10 cellular contexts compared by ENCODE assay signal in genomic region chr1:32181563-32181962, GRCh38. TPM values are rescaled to one million over a fixed set of nuclear protein-coding genes. Genes with fewer than 3 reads are reported as not detected.
A peak's percentile ranks its signal among the peaks of the same experiment; 100 is the strongest.
DNase-seq lines count a peak whose midpoint lies in the region; ATAC-seq and TF ChIP-seq lines count a peak whose summit lies in the region.
"Had no signal": no experiment of that assay in that cellular context is flagged by ENCODE, and none has a peak within 500 bp of the region (broad histone marks: within the 10 kb centered on the region; RNA-seq: fewer than 3 reads in every experiment).

No MANE protein-coding gene starts in this region.

- H3K27ac ChIP-seq in esophagus squamous epithelium, result peak overlapping the region; percentile 7 to 97 (median 92)
- H3K27ac ChIP-seq in body of pancreas, result no peak overlapping the region

- peaks cover 16 to 66% (median 46%) of the 10 kb centered on the region in 3 donors for H3K4me1 ChIP-seq in esophagus squamous epithelium
- peaks cover 53% of the 10 kb centered on the region for H3K4me1 ChIP-seq in body of pancreas

- peak overlapping the region; percentile 87 to 93 (median 90) for H3K4me3 Mint-ChIP-seq in T-cell

- 59 to 74% methylated on average over 4 to 5 of the region's 5 CpGs for WGBS in esophagus squamous epithelium, 2 donors
- 51 to 66% methylated on average over 5 of the region's 5 CpGs for WGBS in body of pancreas, 2 donors

- no peak for ATAC-seq in T-cell (replicated peaks in 1 of 4)
- no peak for ATAC-seq in esophagus mucosa
- no peak for ATAC-seq in body of pancreas

- H3K36me3 ChIP-seq in esophagus squamous epithelium (peaks cover 9 to 53% (median 10%) of the 10 kb centered on the region in 3 donors), body of pancreas (replicated peaks in 1 of 2; ENCODE audit: insufficient read depth in 1 of 2, low read depth in 2 of 2) (peaks cover 3 to 9% of the 10 kb centered on the region in 2 donors)

- intact Hi-C loops in esophagus squamous epithelium (cut with DNase I) (no loop called here), body of pancreas (cut with DNase I) (no loop called here)

- no peaks in the 10 kb centered on the region for H3K27me3 ChIP-seq in esophagus squamous epithelium
- no peaks in the 10 kb centered on the region for H3K27me3 ChIP-seq in body of pancreas

- peaks cover 52 to 53% (median 53%) of the 10 kb centered on the region in 3 donors for H3K4me1 Mint-ChIP-seq in T-cell

- TF ChIP-seq POLR2A in esophagus squamous epithelium (IDR thresholded peaks at IDR 0.05), result no peak
- no peak for TF ChIP-seq POLR2A in body of pancreas (IDR thresholded peaks at IDR 0.05)

- H3K36me3 Mint-ChIP-seq in T-cell, result peaks cover 35% of the 10 kb centered on the region

- no peaks in the 10 kb centered on the region for H3K27me3 Mint-ChIP-seq in T-cell

- CTCF ChIA-PET in T-cell (lab: Charles Lee), result interaction anchor here in 1 of 2 donors (1.1 kb wide), 1 partner anchor 70 kb away, joined by 6 read pairs; no protein-coding TSS in a partner anchor

- peak overlapping the region; percentile 37 to 63 for H3K27ac Mint-ChIP-seq in T-cell

- POLR2A ChIA-PET in T-cell (lab: Charles Lee), result no interaction called here

- peak overlapping the region; percentile 90 for H3K4me3 ChIP-seq in GM12865 (ENCODE audit: low read depth, low read length)
- H3K4me3 ChIP-seq in esophagus squamous epithelium, result peak overlapping the region in 2 of 4 donors; percentile 66 to 81
- peak overlapping the region; percentile 62 for H3K4me3 ChIP-seq in skeletal muscle cell (ENCODE audit: low read depth, low read length)
- no peak overlapping the region for H3K4me3 ChIP-seq in body of pancreas

- TF ChIP-seq CTCF in GM12865 (IDR thresholded peaks at IDR 0.05; ENCODE audit: insufficient read depth, low read depth, low read length, missing control alignments), result no peak
- no peak for TF ChIP-seq CTCF in esophagus squamous epithelium (IDR thresholded peaks at IDR 0.05)
- no peak for TF ChIP-seq CTCF in body of pancreas (IDR thresholded peaks at IDR 0.05)

- H3K9me3 ChIP-seq in esophagus squamous epithelium (no peaks in the 10 kb centered on the region), body of pancreas (no peaks in the 10 kb centered on the region)

- DNase-seq in GM12865 (ENCODE audit: low read depth) (no peak), T-cell (no peak), esophagus squamous epithelium (lab: John Stamatoyannopoulos, UW) (no peak), skeletal muscle cell (ENCODE audit: low read depth) (no peak), NCI-H2171 (lab: John Stamatoyannopoulos, UW) (no peak), body of pancreas (no peak)
- DNase-seq: activated CD4-positive, alpha-beta T cell treated with anti-CD3 and anti-CD28 coated beads for 48 hours; NCI-H526 treated with DMSO at 0.1 percent for 48 hours; small intestine had no signal

- H3K9me3 Mint-ChIP-seq in T-cell, result no peaks in the 10 kb centered on the region

RNA-seq across cellular contexts. Expression of gene TXLNA, which starts 2.1 kb away (rescaled TPM):
- 10 to 100 TPM; 25.3 to 47.7 (median 43.8) TPM for total RNA-seq in T-cell
- total RNA-seq in esophagus squamous epithelium, result 10 to 100 TPM; 34.5 to 54.0 (median 40.7) TPM
- 37.0 TPM for total RNA-seq in esophagus mucosa
- total RNA-seq in body of pancreas, result 10 to 100 TPM; 20.0 to 23.4 TPM

RNA-seq across cellular contexts. Expression of gene CCDC28B, which starts 18.8 kb away (rescaled TPM):
- total RNA-seq in T-cell, result 1 to 10 TPM; 6.5 to 9.0 (median 6.8) TPM
- 1 to 10 TPM in 3 of 4 donors, under 1 TPM in 1; 0.88 to 2.9 (median 1.6) TPM for total RNA-seq in esophagus squamous epithelium
- 1.1 TPM for total RNA-seq in esophagus mucosa
- 1 to 10 TPM; 2.9 to 3.6 TPM for total RNA-seq in body of pancreas

RNA-seq across cellular contexts. Expression of gene IQCC, which starts 23.9 kb away (rescaled TPM):
- total RNA-seq in T-cell, result 1 to 10 TPM; 1.3 to 3.6 (median 2.3) TPM
- 1 to 10 TPM in 2 of 4 donors, under 1 TPM in 2; 0.66 to 2.0 (median 1.1) TPM for total RNA-seq in esophagus squamous epithelium
- 1.3 TPM for total RNA-seq in esophagus mucosa
- total RNA-seq in body of pancreas, result 1 to 10 TPM; 1.8 to 5.3 TPM

RNA-seq across cellular contexts. Expression of gene DCDC2B, which starts 27.3 kb away (rescaled TPM):
- under 1 TPM in 1 of 5 donors, not detected in 4; 0.18 TPM for total RNA-seq in T-cell
- total RNA-seq in esophagus squamous epithelium, result not detected
- total RNA-seq in esophagus mucosa, result not detected
- total RNA-seq in body of pancreas, result not detected

RNA-seq across cellular contexts. Expression of gene TMEM234, which starts 40.6 kb away (rescaled TPM):
- 10 to 100 TPM; 14.0 to 29.6 (median 26.0) TPM for total RNA-seq in T-cell
- total RNA-seq in esophagus squamous epithelium, result 10 to 100 TPM in 2 of 4 donors, 1 to 10 TPM in 2; 6.4 to 11.1 (median 9.4) TPM
- 11.0 TPM for total RNA-seq in esophagus mucosa
- 10 to 100 TPM; 16.3 to 20.8 TPM for total RNA-seq in body of pancreas

Comparison
In these comparisons a context has a peak if more than half of its experiments do, and no peak if none do; other contexts are left out.
1. H3K4me3 ChIP-seq: peak in GM12865 (single experiment) and skeletal muscle cell (single experiment); none in body of pancreas (0 of 2).
2. H3K27ac ChIP-seq: peak in esophagus squamous epithelium (4 of 4); none in body of pancreas (0 of 4).